Comparison of ENCODE assay signal across 1 cellular context in genomic region chr19:13154911-13155471, GRCh38.
TF ChIP-seq lines count a peak whose summit lies in the region.

No MANE protein-coding gene starts in this region.

TF ChIP-seq in A549, 52 proteins besides CTCF, POLR2A, EP300 and RAD21 (continued from another document):
- TF ChIP-seq HMGXB4 (CRISPR knock-in tag; IDR thresholded peaks at IDR 0.05; ENCODE audit: borderline replicate concordance), result peak; percentile 24; the same call in 1 of the 2 replicates
- no peak for TF ChIP-seq ESRRA (IDR thresholded peaks at IDR 0.05; ENCODE audit: borderline replicate concordance, low read length)
- TF ChIP-seq, protein P1, sequence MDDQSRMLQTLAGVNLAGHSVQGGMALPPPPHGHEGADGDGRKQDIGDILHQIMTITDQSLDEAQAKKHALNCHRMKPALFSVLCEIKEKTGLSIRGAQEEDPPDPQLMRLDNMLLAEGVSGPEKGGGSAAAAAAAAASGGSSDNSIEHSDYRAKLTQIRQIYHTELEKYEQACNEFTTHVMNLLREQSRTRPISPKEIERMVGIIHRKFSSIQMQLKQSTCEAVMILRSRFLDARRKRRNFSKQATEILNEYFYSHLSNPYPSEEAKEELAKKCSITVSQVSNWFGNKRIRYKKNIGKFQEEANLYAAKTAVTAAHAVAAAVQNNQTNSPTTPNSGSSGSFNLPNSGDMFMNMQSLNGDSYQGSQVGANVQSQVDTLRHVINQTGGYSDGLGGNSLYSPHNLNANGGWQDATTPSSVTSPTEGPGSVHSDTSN (IDR thresholded peaks at IDR 0.05), result no peak; the same call in none of the 2 replicates
- peak; percentile 87; the same call in 1 of the 2 replicates for TF ChIP-seq KDM1A (IDR thresholded peaks at IDR 0.05; ENCODE audit: low read depth)
- TF ChIP-seq MYC (IDR thresholded peaks at IDR 0.05; ENCODE audit: borderline replicate concordance, low read length), result no peak
- TF ChIP-seq KDM5A (IDR thresholded peaks at IDR 0.05), result no peak
- no peak for TF ChIP-seq PHF8 (IDR thresholded peaks at IDR 0.05; ENCODE audit: borderline replicate concordance, low read depth)
- TF ChIP-seq BCL3 (IDR thresholded peaks at IDR 0.05), result no peak
- TF ChIP-seq FOXS1 (CRISPR knock-in tag; IDR thresholded peaks at IDR 0.05), result no peak
- TF ChIP-seq, protein P2, sequence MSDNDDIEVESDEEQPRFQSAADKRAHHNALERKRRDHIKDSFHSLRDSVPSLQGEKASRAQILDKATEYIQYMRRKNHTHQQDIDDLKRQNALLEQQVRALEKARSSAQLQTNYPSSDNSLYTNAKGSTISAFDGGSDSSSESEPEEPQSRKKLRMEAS (IDR thresholded peaks at IDR 0.05), result 0 out of 2 replicates have a peak, but pooled peaks have one; percentile 8
- no peak for TF ChIP-seq ZC3H11A (IDR thresholded peaks at IDR 0.05)
- TF ChIP-seq BHLHE40 (IDR thresholded peaks at IDR 0.05; ENCODE audit: low read depth, low read length), result no peak
- TF ChIP-seq RCOR1 (IDR thresholded peaks at IDR 0.05; ENCODE audit: low read depth, low read length), result no peak
- no peak for TF ChIP-seq HOXA7 (CRISPR knock-in tag; IDR thresholded peaks at IDR 0.05)
- TF ChIP-seq CHD4 (IDR thresholded peaks at IDR 0.05; ENCODE audit: borderline replicate concordance), result no peak
- no peak for TF ChIP-seq NR3C1 (IDR thresholded peaks at IDR 0.05)
- TF ChIP-seq HES2 (IDR thresholded peaks at IDR 0.05), result no peak
- TF ChIP-seq EHMT2 (IDR thresholded peaks at IDR 0.05; ENCODE audit: low read depth), result no peak
- no peak; the same call in 1 of the 2 replicates for TF ChIP-seq RARB (CRISPR knock-in tag; IDR thresholded peaks at IDR 0.05)
- TF ChIP-seq EHF (CRISPR knock-in tag; IDR thresholded peaks at IDR 0.05), result no peak
- no peak for TF ChIP-seq MAFK (IDR thresholded peaks at IDR 0.05; ENCODE audit: partially characterized antibody)
- no peak for TF ChIP-seq ELK1 (IDR thresholded peaks at IDR 0.05; ENCODE audit: low read depth, low read length)
- no peak for TF ChIP-seq E2F6 (IDR thresholded peaks at IDR 0.05; ENCODE audit: borderline replicate concordance, low read depth)
- no peak for TF ChIP-seq RNF2 (IDR thresholded peaks at IDR 0.05; ENCODE audit: borderline replicate concordance, low read depth)
- TF ChIP-seq FOSB (CRISPR knock-in tag; IDR thresholded peaks at IDR 0.05), result no peak; the same call in 1 of the 2 replicates
- TF ChIP-seq NPAS2 (CRISPR knock-in tag; IDR thresholded peaks at IDR 0.05; ENCODE audit: borderline replicate concordance), result no peak
- TF ChIP-seq JUNB (IDR thresholded peaks at IDR 0.05), result no peak
- no peak for TF ChIP-seq RFX5 (IDR thresholded peaks at IDR 0.05)
- TF ChIP-seq, protein P3, sequence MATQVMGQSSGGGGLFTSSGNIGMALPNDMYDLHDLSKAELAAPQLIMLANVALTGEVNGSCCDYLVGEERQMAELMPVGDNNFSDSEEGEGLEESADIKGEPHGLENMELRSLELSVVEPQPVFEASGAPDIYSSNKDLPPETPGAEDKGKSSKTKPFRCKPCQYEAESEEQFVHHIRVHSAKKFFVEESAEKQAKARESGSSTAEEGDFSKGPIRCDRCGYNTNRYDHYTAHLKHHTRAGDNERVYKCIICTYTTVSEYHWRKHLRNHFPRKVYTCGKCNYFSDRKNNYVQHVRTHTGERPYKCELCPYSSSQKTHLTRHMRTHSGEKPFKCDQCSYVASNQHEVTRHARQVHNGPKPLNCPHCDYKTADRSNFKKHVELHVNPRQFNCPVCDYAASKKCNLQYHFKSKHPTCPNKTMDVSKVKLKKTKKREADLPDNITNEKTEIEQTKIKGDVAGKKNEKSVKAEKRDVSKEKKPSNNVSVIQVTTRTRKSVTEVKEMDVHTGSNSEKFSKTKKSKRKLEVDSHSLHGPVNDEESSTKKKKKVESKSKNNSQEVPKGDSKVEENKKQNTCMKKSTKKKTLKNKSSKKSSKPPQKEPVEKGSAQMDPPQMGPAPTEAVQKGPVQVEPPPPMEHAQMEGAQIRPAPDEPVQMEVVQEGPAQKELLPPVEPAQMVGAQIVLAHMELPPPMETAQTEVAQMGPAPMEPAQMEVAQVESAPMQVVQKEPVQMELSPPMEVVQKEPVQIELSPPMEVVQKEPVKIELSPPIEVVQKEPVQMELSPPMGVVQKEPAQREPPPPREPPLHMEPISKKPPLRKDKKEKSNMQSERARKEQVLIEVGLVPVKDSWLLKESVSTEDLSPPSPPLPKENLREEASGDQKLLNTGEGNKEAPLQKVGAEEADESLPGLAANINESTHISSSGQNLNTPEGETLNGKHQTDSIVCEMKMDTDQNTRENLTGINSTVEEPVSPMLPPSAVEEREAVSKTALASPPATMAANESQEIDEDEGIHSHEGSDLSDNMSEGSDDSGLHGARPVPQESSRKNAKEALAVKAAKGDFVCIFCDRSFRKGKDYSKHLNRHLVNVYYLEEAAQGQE (IDR thresholded peaks at IDR 0.05), result no peak; the same call in 1 of the 2 replicates
- TF ChIP-seq HOXB5 (CRISPR knock-in tag; IDR thresholded peaks at IDR 0.05), result no peak; the same call in 1 of the 2 replicates
